Comparison of ENCODE assay signal across 1 cellular context in the genomic region with DNA sequence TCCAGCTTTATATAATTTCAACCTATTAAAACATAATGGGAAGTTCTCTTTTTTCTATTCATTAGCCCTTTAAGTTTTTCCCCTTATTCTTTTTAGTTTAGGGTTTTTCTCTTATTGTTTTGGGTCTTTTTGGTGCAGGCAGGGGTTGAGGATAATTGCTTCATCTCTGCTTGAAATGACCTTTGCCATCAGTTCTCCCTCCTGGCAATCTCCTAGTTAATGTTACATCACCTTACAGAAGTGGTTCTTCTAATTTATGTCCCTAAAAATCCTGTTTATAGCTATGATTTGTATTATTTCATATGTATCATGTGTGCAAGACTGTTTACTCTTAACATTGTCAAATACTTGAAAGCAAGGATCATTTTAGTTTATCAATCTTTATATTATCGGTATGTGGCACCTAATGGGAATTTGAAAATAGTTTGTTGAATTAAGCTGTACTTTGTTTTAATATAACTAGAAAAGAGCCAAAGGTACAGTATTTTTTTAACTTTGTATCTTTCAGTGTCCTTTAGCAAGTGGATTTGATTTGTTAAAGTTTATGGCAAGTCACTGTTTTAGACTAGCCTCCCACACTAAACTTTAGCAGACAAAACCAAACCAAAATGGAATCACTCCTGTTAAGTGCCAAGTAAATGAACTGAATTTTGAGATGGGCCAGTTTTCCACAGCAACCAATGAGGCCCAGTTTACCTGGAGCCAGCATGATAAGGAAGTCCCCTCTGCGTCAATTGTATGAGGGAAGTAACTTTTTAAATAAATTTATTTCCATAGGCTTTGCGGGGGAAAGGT.
TF ChIP-seq lines count a peak whose summit lies in the region.

No MANE protein-coding gene starts in this region.

TF ChIP-seq in HepG2, 621 proteins besides CTCF, POLR2A, EP300 and RAD21:
- TF ChIP-seq ZNF143 (CRISPR knock-in tag; IDR thresholded peaks at IDR 0.05) (no peak), IRF2 (CRISPR knock-in tag; IDR thresholded peaks at IDR 0.05) (no peak), CEBPG (CRISPR knock-in tag; IDR thresholded peaks at IDR 0.05) (peak; percentile 77), SMAD1 (CRISPR knock-in tag; IDR thresholded peaks at IDR 0.05; ENCODE audit: borderline replicate concordance, low read depth) (no peak), ZNF724P (CRISPR knock-in tag; IDR thresholded peaks at IDR 0.05; ENCODE audit: borderline replicate concordance) (no peak), ZNF773 (CRISPR knock-in tag; IDR thresholded peaks at IDR 0.05; ENCODE audit: borderline replicate concordance) (no peak), CEBPB (IDR thresholded peaks at IDR 0.05; ENCODE audit: borderline replicate concordance, low read depth, low read length) (0 out of 2 replicates have a peak, but pooled peaks have one; percentile 41), ZNF652 (CRISPR knock-in tag; IDR thresholded peaks at IDR 0.05; ENCODE audit: borderline replicate concordance, low read depth) (no peak), ZNF678 (CRISPR knock-in tag; IDR thresholded peaks at IDR 0.05) (no peak), ZNF644 (CRISPR knock-in tag; IDR thresholded peaks at IDR 0.05; ENCODE audit: low read depth) (no peak), DNMT3B (CRISPR knock-in tag; conservative IDR thresholded peaks at IDR 0.05) (no peak), ELF3 (CRISPR knock-in tag; IDR thresholded peaks at IDR 0.05) (no peak), IKZF4 (CRISPR knock-in tag; IDR thresholded peaks at IDR 0.05; ENCODE audit: borderline replicate concordance, low read depth, not compliant biosample characterization) (no peak), ZNF629 (CRISPR knock-in tag; conservative IDR thresholded peaks at IDR 0.05) (no peak), ZNF563 (CRISPR knock-in tag; IDR thresholded peaks at IDR 0.05) (no peak), NR2C2 (CRISPR knock-in tag; IDR thresholded peaks at IDR 0.05; ENCODE audit: borderline replicate concordance) (peak; percentile 51; the same call in 1 of the 2 replicates), HNF4G (IDR thresholded peaks at IDR 0.05; ENCODE audit: borderline replicate concordance, low read depth, low read length) (peak; percentile 20; the same call in 1 of the 2 replicates), HNF4G (CRISPR knock-in tag; IDR thresholded peaks at IDR 0.05; ENCODE audit: borderline replicate concordance, low read depth) (no peak), ZNF101 (CRISPR knock-in tag; IDR thresholded peaks at IDR 0.05; ENCODE audit: borderline replicate concordance, low read depth) (no peak), KLF16 (CRISPR knock-in tag; IDR thresholded peaks at IDR 0.05) (no peak), HNF4A (CRISPR knock-in tag; IDR thresholded peaks at IDR 0.05) (peak; percentile 40; the same call in 1 of the 2 replicates), RFX3 (CRISPR knock-in tag; IDR thresholded peaks at IDR 0.05) (no peak), ZSCAN20 (CRISPR knock-in tag; IDR thresholded peaks at IDR 0.05; ENCODE audit: borderline replicate concordance) (no peak)
- TF ChIP-seq, protein P1, sequence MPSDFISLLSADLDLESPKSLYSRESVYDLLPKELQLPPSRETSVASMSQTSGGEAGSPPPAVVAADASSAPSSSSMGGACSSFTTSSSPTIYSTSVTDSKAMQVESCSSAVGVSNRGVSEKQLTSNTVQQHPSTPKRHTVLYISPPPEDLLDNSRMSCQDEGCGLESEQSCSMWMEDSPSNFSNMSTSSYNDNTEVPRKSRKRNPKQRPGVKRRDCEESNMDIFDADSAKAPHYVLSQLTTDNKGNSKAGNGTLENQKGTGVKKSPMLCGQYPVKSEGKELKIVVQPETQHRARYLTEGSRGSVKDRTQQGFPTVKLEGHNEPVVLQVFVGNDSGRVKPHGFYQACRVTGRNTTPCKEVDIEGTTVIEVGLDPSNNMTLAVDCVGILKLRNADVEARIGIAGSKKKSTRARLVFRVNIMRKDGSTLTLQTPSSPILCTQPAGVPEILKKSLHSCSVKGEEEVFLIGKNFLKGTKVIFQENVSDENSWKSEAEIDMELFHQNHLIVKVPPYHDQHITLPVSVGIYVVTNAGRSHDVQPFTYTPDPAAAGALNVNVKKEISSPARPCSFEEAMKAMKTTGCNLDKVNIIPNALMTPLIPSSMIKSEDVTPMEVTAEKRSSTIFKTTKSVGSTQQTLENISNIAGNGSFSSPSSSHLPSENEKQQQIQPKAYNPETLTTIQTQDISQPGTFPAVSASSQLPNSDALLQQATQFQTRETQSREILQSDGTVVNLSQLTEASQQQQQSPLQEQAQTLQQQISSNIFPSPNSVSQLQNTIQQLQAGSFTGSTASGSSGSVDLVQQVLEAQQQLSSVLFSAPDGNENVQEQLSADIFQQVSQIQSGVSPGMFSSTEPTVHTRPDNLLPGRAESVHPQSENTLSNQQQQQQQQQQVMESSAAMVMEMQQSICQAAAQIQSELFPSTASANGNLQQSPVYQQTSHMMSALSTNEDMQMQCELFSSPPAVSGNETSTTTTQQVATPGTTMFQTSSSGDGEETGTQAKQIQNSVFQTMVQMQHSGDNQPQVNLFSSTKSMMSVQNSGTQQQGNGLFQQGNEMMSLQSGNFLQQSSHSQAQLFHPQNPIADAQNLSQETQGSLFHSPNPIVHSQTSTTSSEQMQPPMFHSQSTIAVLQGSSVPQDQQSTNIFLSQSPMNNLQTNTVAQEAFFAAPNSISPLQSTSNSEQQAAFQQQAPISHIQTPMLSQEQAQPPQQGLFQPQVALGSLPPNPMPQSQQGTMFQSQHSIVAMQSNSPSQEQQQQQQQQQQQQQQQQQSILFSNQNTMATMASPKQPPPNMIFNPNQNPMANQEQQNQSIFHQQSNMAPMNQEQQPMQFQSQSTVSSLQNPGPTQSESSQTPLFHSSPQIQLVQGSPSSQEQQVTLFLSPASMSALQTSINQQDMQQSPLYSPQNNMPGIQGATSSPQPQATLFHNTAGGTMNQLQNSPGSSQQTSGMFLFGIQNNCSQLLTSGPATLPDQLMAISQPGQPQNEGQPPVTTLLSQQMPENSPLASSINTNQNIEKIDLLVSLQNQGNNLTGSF (CRISPR knock-in tag; IDR thresholded peaks at IDR 0.05): no peak
- TF ChIP-seq, protein P2, sequence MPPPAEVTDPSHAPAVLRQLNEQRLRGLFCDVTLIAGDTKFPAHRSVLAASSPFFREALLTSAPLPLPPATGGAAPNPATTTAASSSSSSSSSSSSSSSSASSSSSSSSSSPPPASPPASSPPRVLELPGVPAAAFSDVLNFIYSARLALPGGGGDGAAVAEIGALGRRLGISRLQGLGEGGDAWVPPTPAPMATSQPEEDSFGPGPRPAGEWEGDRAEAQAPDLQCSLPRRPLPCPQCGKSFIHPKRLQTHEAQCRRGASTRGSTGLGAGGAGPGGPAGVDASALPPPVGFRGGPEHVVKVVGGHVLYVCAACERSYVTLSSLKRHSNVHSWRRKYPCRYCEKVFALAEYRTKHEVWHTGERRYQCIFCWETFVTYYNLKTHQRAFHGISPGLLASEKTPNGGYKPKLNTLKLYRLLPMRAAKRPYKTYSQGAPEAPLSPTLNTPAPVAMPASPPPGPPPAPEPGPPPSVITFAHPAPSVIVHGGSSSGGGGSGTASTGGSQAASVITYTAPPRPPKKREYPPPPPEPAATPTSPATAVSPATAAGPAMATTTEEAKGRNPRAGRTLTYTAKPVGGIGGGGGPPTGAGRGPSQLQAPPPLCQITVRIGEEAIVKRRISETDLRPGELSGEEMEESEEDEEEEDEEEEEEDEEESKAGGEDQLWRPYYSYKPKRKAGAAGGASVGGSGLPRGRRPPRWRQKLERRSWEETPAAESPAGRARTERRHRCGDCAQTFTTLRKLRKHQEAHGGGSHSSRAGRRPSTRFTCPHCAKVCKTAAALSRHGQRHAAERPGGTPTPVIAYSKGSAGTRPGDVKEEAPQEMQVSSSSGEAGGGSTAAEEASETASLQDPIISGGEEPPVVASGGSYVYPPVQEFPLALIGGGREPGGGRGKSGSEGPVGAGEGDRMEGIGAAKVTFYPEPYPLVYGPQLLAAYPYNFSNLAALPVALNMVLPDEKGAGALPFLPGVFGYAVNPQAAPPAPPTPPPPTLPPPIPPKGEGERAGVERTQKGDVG (CRISPR knock-in tag; IDR thresholded peaks at IDR 0.05; ENCODE audit: borderline replicate concordance): no peak
- TF ChIP-seq, protein P3, sequence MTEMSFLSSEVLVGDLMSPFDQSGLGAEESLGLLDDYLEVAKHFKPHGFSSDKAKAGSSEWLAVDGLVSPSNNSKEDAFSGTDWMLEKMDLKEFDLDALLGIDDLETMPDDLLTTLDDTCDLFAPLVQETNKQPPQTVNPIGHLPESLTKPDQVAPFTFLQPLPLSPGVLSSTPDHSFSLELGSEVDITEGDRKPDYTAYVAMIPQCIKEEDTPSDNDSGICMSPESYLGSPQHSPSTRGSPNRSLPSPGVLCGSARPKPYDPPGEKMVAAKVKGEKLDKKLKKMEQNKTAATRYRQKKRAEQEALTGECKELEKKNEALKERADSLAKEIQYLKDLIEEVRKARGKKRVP (CRISPR knock-in tag; IDR thresholded peaks at IDR 0.05): peak in 1 of 2 experiments; percentile 85; a peak in 2 of 4 replicates
- TF ChIP-seq, protein P4, sequence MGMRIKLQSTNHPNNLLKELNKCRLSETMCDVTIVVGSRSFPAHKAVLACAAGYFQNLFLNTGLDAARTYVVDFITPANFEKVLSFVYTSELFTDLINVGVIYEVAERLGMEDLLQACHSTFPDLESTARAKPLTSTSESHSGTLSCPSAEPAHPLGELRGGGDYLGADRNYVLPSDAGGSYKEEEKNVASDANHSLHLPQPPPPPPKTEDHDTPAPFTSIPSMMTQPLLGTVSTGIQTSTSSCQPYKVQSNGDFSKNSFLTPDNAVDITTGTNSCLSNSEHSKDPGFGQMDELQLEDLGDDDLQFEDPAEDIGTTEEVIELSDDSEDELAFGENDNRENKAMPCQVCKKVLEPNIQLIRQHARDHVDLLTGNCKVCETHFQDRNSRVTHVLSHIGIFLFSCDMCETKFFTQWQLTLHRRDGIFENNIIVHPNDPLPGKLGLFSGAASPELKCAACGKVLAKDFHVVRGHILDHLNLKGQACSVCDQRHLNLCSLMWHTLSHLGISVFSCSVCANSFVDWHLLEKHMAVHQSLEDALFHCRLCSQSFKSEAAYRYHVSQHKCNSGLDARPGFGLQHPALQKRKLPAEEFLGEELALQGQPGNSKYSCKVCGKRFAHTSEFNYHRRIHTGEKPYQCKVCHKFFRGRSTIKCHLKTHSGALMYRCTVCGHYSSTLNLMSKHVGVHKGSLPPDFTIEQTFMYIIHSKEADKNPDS (CRISPR knock-in tag; IDR thresholded peaks at IDR 0.05): no peak
- TF ChIP-seq, protein P5, sequence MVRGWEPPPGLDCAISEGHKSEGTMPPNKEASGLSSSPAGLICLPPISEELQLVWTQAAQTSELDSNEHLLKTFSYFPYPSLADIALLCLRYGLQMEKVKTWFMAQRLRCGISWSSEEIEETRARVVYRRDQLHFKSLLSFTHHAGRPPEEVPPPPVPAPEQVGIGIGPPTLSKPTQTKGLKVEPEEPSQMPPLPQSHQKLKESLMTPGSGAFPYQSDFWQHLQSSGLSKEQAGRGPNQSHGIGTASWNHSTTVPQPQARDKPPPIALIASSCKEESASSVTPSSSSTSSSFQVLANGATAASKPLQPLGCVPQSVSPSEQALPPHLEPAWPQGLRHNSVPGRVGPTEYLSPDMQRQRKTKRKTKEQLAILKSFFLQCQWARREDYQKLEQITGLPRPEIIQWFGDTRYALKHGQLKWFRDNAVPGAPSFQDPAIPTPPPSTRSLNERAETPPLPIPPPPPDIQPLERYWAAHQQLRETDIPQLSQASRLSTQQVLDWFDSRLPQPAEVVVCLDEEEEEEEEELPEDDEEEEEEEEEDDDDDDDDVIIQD (CRISPR knock-in tag; IDR thresholded peaks at IDR 0.05; ENCODE audit: low read depth): no peak
TF ChIP-seq in HepG2: peak in this region for 6.
